Comparison of ENCODE assay signal across 24 cellular contexts in genomic region chr2:103276869-103277268, GRCh38.
DNase-seq lines count a peak whose midpoint lies in the region; ATAC-seq and TF ChIP-seq lines count a peak whose summit lies in the region.
"Had no signal": no experiment of that assay in that cellular context is flagged by ENCODE, and none has a peak within 500 bp of the region (broad histone marks: within the 10 kb centered on the region; RNA-seq: fewer than 3 reads in every experiment).

No MANE protein-coding gene starts in this region.

- no peaks in the 10 kb centered on the region for H4K20me1 ChIP-seq in MM.1S (ENCODE audit: insufficient read depth, low read length)
- H4K20me1 ChIP-seq in PC-3 (ENCODE audit: low read length) = no peaks in the 10 kb centered on the region; the same call in 1 of the 2 replicates
- H4K20me1 ChIP-seq: BLaER1 treated with 17β-estradiol and CSF1 and Interleukin-3, amounts not matched to agents 10 nM and 100 nM had no signal

- H3F3A ChIP-seq in MM.1S (ENCODE audit: insufficient read depth, low read length) = no peaks in the 10 kb centered on the region
- no peaks in the 10 kb centered on the region for H3F3A ChIP-seq in PC-3 (ENCODE audit: low read length, unreplicated experiment)

- H3K79me2 ChIP-seq in MM.1S (ENCODE audit: low read length) (no peaks in the 10 kb centered on the region), PC-3 (ENCODE audit: low read length) (no peaks in the 10 kb centered on the region)

- no TSS peak for BruUV-seq in PC-3 (replicated peaks; lab: Mats Ljungman, UMichigan)

- peak overlapping the region; percentile 46; the same call in 1 of the 2 replicates for H3K27ac ChIP-seq in MM.1S (ENCODE audit: low read length)
- H3K27ac ChIP-seq in PC-3 (ENCODE audit: low read length) = no peak overlapping the region
- H3K27ac ChIP-seq: A549; BLaER1 treated with 17β-estradiol and CSF1 and Interleukin-3, amounts not matched to agents 10 nM and 100 nM had no signal

- H3K36me3 ChIP-seq in MM.1S (replicated peaks; ENCODE audit: insufficient read depth, low read length) = no peaks in the 10 kb centered on the region
- no peaks in the 10 kb centered on the region for H3K36me3 ChIP-seq in PC-3 (ENCODE audit: low read depth, low read length)
- H3K36me3 ChIP-seq: BE2C; BLaER1 treated with 17β-estradiol and CSF1 and Interleukin-3, amounts not matched to agents 10 nM and 100 nM; HAP-1 had no signal

- no peak for TF ChIP-seq CTCF in MM.1S (IDR thresholded peaks at IDR 0.05; ENCODE audit: low read length)
- TF ChIP-seq CTCF in PC-3 (conservative IDR thresholded peaks at IDR 0.05; ENCODE audit: low read depth, low read length) = no peak

- H2AFZ ChIP-seq in MM.1S (ENCODE audit: low read length) = no peak overlapping the region
- H2AFZ ChIP-seq in PC-3 (ENCODE audit: low read length) = no peak overlapping the region

- H3K4me1 ChIP-seq in MM.1S (ENCODE audit: low read length) (no peaks in the 10 kb centered on the region), PC-3 (ENCODE audit: insufficient read depth, low read length) (no peaks in the 10 kb centered on the region)
- H3K4me1 ChIP-seq: A549, BE2C, HAP-1 had no signal

- CTCF ChIA-PET in PC-3 (lab: Charles Lee) = no interaction called here

- DNase-seq in MM.1S = peak; percentile 33
- DNase-seq in OCI-M1 (lab: John Stamatoyannopoulos, UW) = peak; percentile 7
- DNase-seq in iPS-NIHi11 (ENCODE audit: low spot score) = no peak
- no peak for DNase-seq in PC-3
- DNase-seq: 8988T; ACHN; AML-193; BE2C; CD4-positive, alpha-beta T cell; CD8-positive, alpha-beta memory T cell; DMS 273 treated with DMSO at 0.1 percent for 48 hours; DMS79; EL; GDM1; GOT3; HFFc6 had no signal

- H3K4me2 ChIP-seq in MM.1S (ENCODE audit: low read depth, low read length) (no peak overlapping the region), PC-3 (ENCODE audit: low read length) (no peak overlapping the region)
- H3K4me2 ChIP-seq: A549; BLaER1 treated with 17β-estradiol and CSF1 and Interleukin-3, amounts not matched to agents 10 nM and 100 nM had no signal

- ATAC-seq in GM19463 (IDR thresholded peaks at IDR 0.05; ENCODE audit: unreplicated experiment) (peak; percentile 74), HG03354 (IDR thresholded peaks at IDR 0.05; ENCODE audit: poor library complexity, severe bottlenecking, unreplicated experiment) (peak; percentile 55), GM21390 (IDR thresholded peaks at IDR 0.05; ENCODE audit: unreplicated experiment) (no peak), HG02571 (IDR thresholded peaks at IDR 0.05; ENCODE audit: unreplicated experiment) (no peak), PC-3 (no peak)
- ATAC-seq: A549, GM12878 had no signal

- intact Hi-C loops in PC-3 (cut with micrococcal nuclease) = no loop called here

- H3K4me3 ChIP-seq in MM.1S (ENCODE audit: low read length) = no peak overlapping the region
- H3K4me3 ChIP-seq in PC-3 (ENCODE audit: low read length) = no peak overlapping the region
- H3K4me3 ChIP-seq: A549; BLaER1 treated with 17β-estradiol and CSF1 and Interleukin-3, amounts not matched to agents 10 nM and 100 nM; GM12878; HAP-1 had no signal

- H3K9ac ChIP-seq in MM.1S (ENCODE audit: low read length) (no peak overlapping the region), PC-3 (ENCODE audit: low read length) (no peak overlapping the region)
- H3K9ac ChIP-seq: BLaER1 treated with 17β-estradiol and CSF1 and Interleukin-3, amounts not matched to agents 10 nM and 100 nM had no signal

- H3K9me3 ChIP-seq in MM.1S (replicated peaks; ENCODE audit: insufficient read depth, low read length) (no peaks in the 10 kb centered on the region), PC-3 (ENCODE audit: low read length) (peaks cover 4% of the 10 kb centered on the region; the same call in 1 of the 2 replicates)
- H3K9me3 ChIP-seq: A549, BE2C, HAP-1 had no signal

- POLR2A ChIA-PET in PC-3 (lab: Charles Lee; ENCODE audit: unreplicated experiment) = no interaction called here

- H3K27me3 ChIP-seq in MM.1S (replicated peaks; ENCODE audit: insufficient read depth, low read length) = no peaks in the 10 kb centered on the region
- H3K27me3 ChIP-seq in PC-3 (ENCODE audit: low read length) = 0 out of 2 replicates have a peak, but pooled peaks cover 6% of the 10 kb centered on the region
- H3K27me3 ChIP-seq: BE2C; BLaER1 treated with 17β-estradiol and CSF1 and Interleukin-3, amounts not matched to agents 10 nM and 100 nM had no signal

- H3K9me2 ChIP-seq in MM.1S (replicated peaks; ENCODE audit: insufficient read depth, low read length) = no peaks in the 10 kb centered on the region
- no peaks in the 10 kb centered on the region for H3K9me2 ChIP-seq in PC-3 (replicated peaks; ENCODE audit: low read length)

Comparison
In these comparisons a context has a peak if more than half of its experiments do, and no peak if none do; other contexts are left out.
1. ATAC-seq: peak in GM19463 (single experiment) and HG03354 (single experiment); none in GM21390 (single experiment), HG02571 (single experiment) and PC-3 (single experiment).
2. DNase-seq: peak in MM.1S (single experiment) and OCI-M1 (single experiment); none in iPS-NIHi11 (single experiment) and PC-3 (single experiment).